7 cellular contexts compared by ENCODE assay signal in the genomic region with DNA sequence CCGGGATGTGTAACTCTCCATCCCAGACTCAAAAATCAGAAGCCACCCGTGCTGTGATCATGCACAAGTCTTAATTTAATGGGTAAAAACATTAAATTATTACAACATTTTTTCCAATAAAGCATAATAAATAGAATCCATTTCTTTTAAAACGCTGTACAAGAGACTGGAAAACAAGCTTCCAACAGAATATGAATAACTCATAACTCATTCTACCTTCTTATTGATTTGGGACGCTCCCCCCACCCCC. TPM values are rescaled to one million over a fixed set of nuclear protein-coding genes. Genes with fewer than 3 reads are reported as not detected.
DNase-seq lines count a peak whose midpoint lies in the region; ATAC-seq and TF ChIP-seq lines count a peak whose summit lies in the region.

No MANE protein-coding gene starts in this region.

- peaks cover 61% of the 10 kb centered on the region for H3K36me3 Mint-ChIP-seq in activated T-helper 17 cell treated with anti-CD3 and anti-CD28 coated beads, Interleukin-2, amount 50 U/mL, for 72 hours (ENCODE audit: low read depth)
- H3K36me3 Mint-ChIP-seq in stimulated activated memory B cell treated with anti-CD40 and anti-IgM and Interleukin-4, amounts not matched to agents 10 μg/mL and 1 μg/mL and 100 μg/mL, for 72 hours, result peaks cover 5% of the 10 kb centered on the region

- H3K4me3 ChIP-seq in HFF-Myc (replicated peaks; ENCODE audit: low read depth, low read length) (peak overlapping the region; percentile 71), iPS-15b (ENCODE audit: low read depth, low read length) (peak overlapping the region; percentile 78)

- H3K27me3 Mint-ChIP-seq in activated T-helper 17 cell treated with anti-CD3 and anti-CD28 coated beads, Interleukin-2, amount 50 U/mL, for 72 hours, result no peaks in the 10 kb centered on the region
- H3K27me3 Mint-ChIP-seq in stimulated activated memory B cell treated with anti-CD40 and anti-IgM and Interleukin-4, amounts not matched to agents 10 μg/mL and 1 μg/mL and 100 μg/mL, for 72 hours, result no peaks in the 10 kb centered on the region

- no peak for DNase-seq in HFF-Myc (ENCODE audit: extremely low read depth, low read depth)
- DNase-seq in NCI-H748 treated with DMSO at 0.1 percent for 48 hours (lab: John Stamatoyannopoulos, UW), result no peak
- DNase-seq in activated gamma-delta T cell (lab: John Stamatoyannopoulos, UW), result no peak
- DNase-seq in islet precursor cell, result no peak

- H3K4me1 ChIP-seq in iPS-15b (ENCODE audit: control insufficient read depth, insufficient read depth, low read length), result peaks cover 4% of the 10 kb centered on the region

- peak overlapping the region; percentile 98 for H3K4me3 Mint-ChIP-seq in activated T-helper 17 cell treated with anti-CD3 and anti-CD28 coated beads, Interleukin-2, amount 50 U/mL, for 72 hours
- peak overlapping the region; percentile 82 for H3K4me3 Mint-ChIP-seq in stimulated activated memory B cell treated with anti-CD40 and anti-IgM and Interleukin-4, amounts not matched to agents 10 μg/mL and 1 μg/mL and 100 μg/mL, for 72 hours

- H3K27ac Mint-ChIP-seq in activated T-helper 17 cell treated with anti-CD3 and anti-CD28 coated beads, Interleukin-2, amount 50 U/mL, for 72 hours, result peak overlapping the region; percentile 95
- H3K27ac Mint-ChIP-seq in stimulated activated memory B cell treated with anti-CD40 and anti-IgM and Interleukin-4, amounts not matched to agents 10 μg/mL and 1 μg/mL and 100 μg/mL, for 72 hours, result peak overlapping the region; percentile 86

- no peaks in the 10 kb centered on the region for H3K9me3 ChIP-seq in iPS-15b (ENCODE audit: control insufficient read depth, insufficient read depth, low read length)

- peaks cover 12% of the 10 kb centered on the region for H3K27me3 ChIP-seq in iPS-15b (ENCODE audit: control insufficient read depth, insufficient read depth, low read length)

- no peak for ATAC-seq in activated T-helper 17 cell treated with anti-CD3 and anti-CD28 coated beads, Interleukin-2, amount 50 U/mL, for 72 hours (replicated peaks)
- ATAC-seq in stimulated activated memory B cell treated with anti-CD40 and anti-IgM and Interleukin-4, amounts not matched to agents 10 μg/mL and 1 μg/mL and 100 μg/mL, for 72 hours, result no peak

- H3K9me3 Mint-ChIP-seq in activated T-helper 17 cell treated with anti-CD3 and anti-CD28 coated beads, Interleukin-2, amount 50 U/mL, for 72 hours, result no peaks in the 10 kb centered on the region
- H3K9me3 Mint-ChIP-seq in stimulated activated memory B cell treated with anti-CD40 and anti-IgM and Interleukin-4, amounts not matched to agents 10 μg/mL and 1 μg/mL and 100 μg/mL, for 72 hours, result no peaks in the 10 kb centered on the region

- H3K36me3 ChIP-seq in iPS-15b (ENCODE audit: control insufficient read depth, insufficient read depth, low read length), result peaks cover 7% of the 10 kb centered on the region

- TF ChIP-seq CTCF in HFF-Myc (IDR thresholded peaks at IDR 0.05; ENCODE audit: low read depth, low read length, missing control alignments), result no peak

- H3K4me1 Mint-ChIP-seq in activated T-helper 17 cell treated with anti-CD3 and anti-CD28 coated beads, Interleukin-2, amount 50 U/mL, for 72 hours, result peaks cover 23% of the 10 kb centered on the region
- H3K4me1 Mint-ChIP-seq in stimulated activated memory B cell treated with anti-CD40 and anti-IgM and Interleukin-4, amounts not matched to agents 10 μg/mL and 1 μg/mL and 100 μg/mL, for 72 hours, result peaks cover 50% of the 10 kb centered on the region

- no peak overlapping the region for H3K9ac ChIP-seq in iPS-15b (ENCODE audit: low read depth, low read length)

RNA-seq across cellular contexts. Expression of a gene that starts 0.5 kb away (rescaled TPM):
- total RNA-seq in activated T-helper 17 cell treated with anti-CD3 and anti-CD28 coated beads, Interleukin-2, amount 50 U/mL, for 72 hours, result 10 to 100 TPM; 43.3 to 52.5 TPM

RNA-seq across cellular contexts. Expression of a gene that starts 2.4 kb away (rescaled TPM):
- 10 to 100 TPM; 21.2 to 46.6 TPM for total RNA-seq in activated T-helper 17 cell treated with anti-CD3 and anti-CD28 coated beads, Interleukin-2, amount 50 U/mL, for 72 hours

RNA-seq across cellular contexts. Expression of a gene that starts 20.8 kb away (rescaled TPM):
- not detected for total RNA-seq in activated T-helper 17 cell treated with anti-CD3 and anti-CD28 coated beads, Interleukin-2, amount 50 U/mL, for 72 hours

RNA-seq across cellular contexts. Expression of a gene that starts 22.6 kb away (rescaled TPM):
- 10 to 100 TPM; 27.4 to 37.8 TPM for total RNA-seq in activated T-helper 17 cell treated with anti-CD3 and anti-CD28 coated beads, Interleukin-2, amount 50 U/mL, for 72 hours

RNA-seq across cellular contexts. Expression of a gene that starts 49.1 kb away (rescaled TPM):
- under 1 TPM in 1 of 2 donors, not detected in 1; 0.11 TPM for total RNA-seq in activated T-helper 17 cell treated with anti-CD3 and anti-CD28 coated beads, Interleukin-2, amount 50 U/mL, for 72 hours
